21 cellular contexts compared by ENCODE assay signal in genomic region chr12:130983328-130984017, GRCh38. TPM values are rescaled to one million over a fixed set of nuclear protein-coding genes. Genes with fewer than 3 reads are reported as not detected.
DNase-seq lines count a peak whose midpoint lies in the region; ATAC-seq and TF ChIP-seq lines count a peak whose summit lies in the region.
"Had no signal": no experiment of that assay in that cellular context is flagged by ENCODE, and none has a peak within 500 bp of the region (broad histone marks: within the 10 kb centered on the region; RNA-seq: fewer than 3 reads in every experiment).

No MANE protein-coding gene starts in this region.

- H3K27ac ChIP-seq in gastroesophageal sphincter (peak overlapping the region in 3 of 4 donors; percentile 21 to 41 (median 26)), lower lobe of right lung (peak overlapping the region; percentile 6)

- no peak overlapping the region for H3K4me3 ChIP-seq in gastroesophageal sphincter
- H3K4me3 ChIP-seq in lower lobe of right lung, result no peak overlapping the region
- no peak overlapping the region for H3K4me3 ChIP-seq in H7 (ENCODE audit: insufficient read depth, low read depth, low read length)
- H3K4me3 ChIP-seq in MG63, result no peak overlapping the region
- H3K4me3 ChIP-seq: HAP-1 had no signal

- DNase-seq in SIG-M5 treated with dmso at 0.1 percent for 504 hours (lab: John Stamatoyannopoulos, UW; ENCODE audit: unreplicated experiment) (peak; percentile 4), SIG-M5 (lab: John Stamatoyannopoulos, UW) (no peak), lower lobe of right lung (no peak), H7 (no peak), MG63 (no peak)
- DNase-seq: 8988T; activated CD8-positive, alpha-beta memory T cell treated with anti-CD3 and anti-CD28 coated beads, Interleukin-2, amount 50 U/mL, for 48 hours; BE2C; cerebellar nuclear complex; effector CD4-positive, alpha-beta T cell; immature natural killer cell; IMR-90; naive B cell; NCI-H187; NCI-H226; stimulated activated naive CD8-positive, alpha-beta T cell treated with anti-CD3 and anti-CD28 coated beads, Interleukin-15, Interleukin-2, amounts not matched to agents 100 U/mL and 50 U/mL, for 24 hours; trophoblast cell had no signal

- intact Hi-C loops in lower lobe of right lung (cut with DNase I), result no loop called here

- no peaks in the 10 kb centered on the region for H3K27me3 ChIP-seq in gastroesophageal sphincter
- no peaks in the 10 kb centered on the region for H3K27me3 ChIP-seq in lower lobe of right lung (ENCODE audit: low read depth)
- H3K27me3 ChIP-seq in H7 (ENCODE audit: control insufficient read depth, insufficient read depth, low read length), result no peaks in the 10 kb centered on the region
- H3K27me3 ChIP-seq in MG63, result no peaks in the 10 kb centered on the region
- H3K27me3 ChIP-seq: BE2C had no signal

- H3K9me3 ChIP-seq in gastroesophageal sphincter (no peaks in the 10 kb centered on the region), lower lobe of right lung (no peaks in the 10 kb centered on the region), MG63 (no peaks in the 10 kb centered on the region)
- H3K9me3 ChIP-seq: BE2C, HAP-1 had no signal

- 62 to 70% methylated on average over 5 to 7 of the region's 7 CpGs for WGBS in gastroesophageal sphincter (ENCODE audit: low coverage in 1 of 2), 2 donors

- ATAC-seq in gastroesophageal sphincter (peak; percentile 85), lower lobe of right lung (no peak), HG03432 (IDR thresholded peaks at IDR 0.05; ENCODE audit: unreplicated experiment) (no peak), HG03520 (IDR thresholded peaks at IDR 0.05; ENCODE audit: unreplicated experiment) (no peak)
- ATAC-seq: stimulated activated naive CD8-positive, alpha-beta T cell treated with anti-CD3 and anti-CD28 coated beads, Interleukin-15, Interleukin-2, amounts not matched to agents 100 U/mL and 50 U/mL, for 24 hours had no signal

- TF ChIP-seq EP300 in gastroesophageal sphincter (IDR thresholded peaks at IDR 0.05), result no peak

- H3K36me3 ChIP-seq in gastroesophageal sphincter, result peaks cover 0 to 16% of the 10 kb centered on the region in 2 donors
- peaks cover 21% of the 10 kb centered on the region for H3K36me3 ChIP-seq in lower lobe of right lung
- no peaks in the 10 kb centered on the region for H3K36me3 ChIP-seq in H7 (replicated peaks; ENCODE audit: control insufficient read depth, insufficient read depth, low read length)
- no peaks in the 10 kb centered on the region for H3K36me3 ChIP-seq in MG63
- H3K36me3 ChIP-seq: BE2C, HAP-1 had no signal

- TF ChIP-seq CTCF in gastroesophageal sphincter (IDR thresholded peaks at IDR 0.05) (no peak), lower lobe of right lung (IDR thresholded peaks at IDR 0.05) (no peak)

- no peak for TF ChIP-seq POLR2A in gastroesophageal sphincter (IDR thresholded peaks at IDR 0.05)

- H3K4me1 ChIP-seq in gastroesophageal sphincter (peaks cover 0 to 26% (median 0%) of the 10 kb centered on the region in 3 donors), lower lobe of right lung (peaks cover 12% of the 10 kb centered on the region)
- H3K4me1 ChIP-seq: BE2C, HAP-1 had no signal

RNA-seq across cellular contexts. Expression of gene ADGRD1, which starts 29.8 kb away (rescaled TPM):
- total RNA-seq in gastroesophageal sphincter (10 to 100 TPM; 19.1 to 43.4 (median 31.3) TPM), lower lobe of right lung (108 TPM)
- total RNA-seq in H7 (2014; rRNA removed; shearing (Covaris generic)), result 0.89 and 0.97 TPM in 2 replicates
- 0.89 and 5.3 TPM in 2 replicates for total RNA-seq in MG63 (2014; rRNA removed; shearing (Covaris generic); ENCODE audit: low replicate concordance)
- total RNA-seq: IMR-90 had no signal
